In the genomic region with DNA sequence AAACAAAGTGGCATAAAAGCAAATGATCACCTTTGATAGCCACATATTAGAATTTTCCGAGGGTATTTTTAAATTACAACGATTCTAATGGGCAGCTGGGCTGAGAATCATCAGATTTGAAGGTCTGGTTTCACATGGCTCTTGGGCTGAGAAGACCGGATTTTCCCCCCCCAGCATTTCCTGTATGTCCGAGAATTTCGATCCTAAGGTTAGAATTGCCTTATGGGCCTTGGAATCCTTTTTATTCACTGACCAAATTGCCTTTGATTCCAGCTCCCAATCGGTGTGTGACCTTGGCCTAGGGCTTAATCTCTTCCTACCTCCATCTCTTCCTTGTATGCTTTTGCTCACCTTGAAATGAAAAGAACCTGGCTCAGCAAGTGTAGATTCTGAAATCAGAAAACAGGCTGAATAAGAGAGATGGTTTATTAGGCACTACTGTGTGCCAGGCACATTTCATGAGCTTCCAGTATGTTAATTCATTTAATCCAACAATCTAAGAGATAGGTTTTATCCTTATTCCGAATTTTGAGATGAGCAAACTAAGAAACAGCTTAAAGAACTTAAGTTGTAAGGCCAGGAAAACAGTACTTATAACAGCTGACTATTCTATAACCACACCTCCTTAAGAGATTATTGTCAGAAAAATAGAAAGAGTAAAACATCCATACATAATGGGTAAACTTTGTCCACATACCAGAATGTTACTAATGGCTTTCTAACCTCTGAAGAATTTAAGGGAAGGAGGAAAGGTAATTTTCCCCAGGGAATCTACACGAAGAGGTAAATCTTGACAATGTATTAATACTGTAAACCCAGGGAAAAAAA, we compare ENCODE assay signal across 8 cellular contexts. TPM values are rescaled to one million over a fixed set of nuclear protein-coding genes. Genes with fewer than 3 reads are reported as not detected.
A peak's percentile ranks its signal among the peaks of the same experiment; 100 is the strongest.
DNase-seq lines count a peak whose midpoint lies in the region; ATAC-seq and TF ChIP-seq lines count a peak whose summit lies in the region.

No MANE protein-coding gene starts in this region.

- no peaks in the 10 kb centered on the region for H3K9me3 ChIP-seq in OCI-LY7 (ENCODE audit: low read length)
- no peaks in the 10 kb centered on the region for H3K9me3 ChIP-seq in trophoblast cell (ENCODE audit: insufficient read depth, low read depth, low read length)

- ATAC-seq in GM19324 (IDR thresholded peaks at IDR 0.05; ENCODE audit: low FRiP score, unreplicated experiment) (no peak), HG02642 (IDR thresholded peaks at IDR 0.05; ENCODE audit: poor library complexity, unreplicated experiment) (no peak)

- no peak overlapping the region for H4K12ac ChIP-seq in trophoblast cell (ENCODE audit: low read depth, low read length)

- H3K4me3 ChIP-seq in GM12864 (ENCODE audit: low read depth, low read length) (peak overlapping the region; percentile 74), OCI-LY7 (ENCODE audit: low read depth, low read length, poor library complexity, severe bottlenecking) (peak overlapping the region; percentile 85), epithelial cell of proximal tubule (ENCODE audit: low read depth, low read length) (peak overlapping the region; percentile 81), trophoblast cell (ENCODE audit: low read depth, low read length) (no peak overlapping the region)

- WGBS in trophoblast cell (ENCODE audit: extremely low coverage, insufficient coverage, insufficient read length): no CpG with 5 or more reads among the region's 8 CpGs

- no peak overlapping the region for H3K23ac ChIP-seq in trophoblast cell (ENCODE audit: low read length)

- peak overlapping the region; percentile 27 for H3K4ac ChIP-seq in trophoblast cell (ENCODE audit: low read depth, low read length)

- DNase-seq in GM12864 (ENCODE audit: low read depth) (no peak), OCI-LY7 (ENCODE audit: low spot score) (peak; percentile 52), epithelial cell of proximal tubule (ENCODE audit: low read depth) (no peak), trophoblast cell (peak in 1 of 2 donors; percentile 39), UCSD-AML1 (lab: John Stamatoyannopoulos, UW; ENCODE audit: unreplicated experiment) (no peak), activated gamma-delta T cell treated with Interleukin-2 at 50 U/mL for 16 hours (no peak)

- H4K91ac ChIP-seq in trophoblast cell (ENCODE audit: low read depth, low read length): peak overlapping the region; percentile 43

- H4K8ac ChIP-seq in trophoblast cell (ENCODE audit: low read depth, low read length): no peak overlapping the region

- H4K20me1 ChIP-seq in OCI-LY7 (ENCODE audit: insufficient read depth, low read length): peaks cover 9% of the 10 kb centered on the region

- no peak overlapping the region for H2BK120ac ChIP-seq in trophoblast cell (ENCODE audit: insufficient read depth, low read length, poor library complexity)

- H3K4me1 ChIP-seq in OCI-LY7 (ENCODE audit: insufficient read depth, low read length, poor library complexity, severe bottlenecking): peaks cover 29% of the 10 kb centered on the region
- H3K4me1 ChIP-seq in trophoblast cell (ENCODE audit: control insufficient read depth in 1 of 2, insufficient read depth in 2 of 2, low read length in 2 of 2): peaks cover 2 to 8% of the 10 kb centered on the region in 2 experiments

- peaks cover 11% of the 10 kb centered on the region; the same call in 1 of the 2 replicates for H3K79me2 ChIP-seq in OCI-LY7 (ENCODE audit: insufficient read depth, low read depth, low read length)
- H3K79me2 ChIP-seq in trophoblast cell (ENCODE audit: control insufficient read depth, insufficient read depth, low read length, poor library complexity): peaks cover 18% of the 10 kb centered on the region

- H2AK5ac ChIP-seq in trophoblast cell (ENCODE audit: low read length): no peak overlapping the region

- no TSS peak for BruUV-seq in OCI-LY7 (replicated peaks; lab: Mats Ljungman, UMichigan)

- intact Hi-C loops in OCI-LY7 (cut with micrococcal nuclease; ENCODE audit: unreplicated experiment): loop anchor here (10.0 kb wide), 1 partner anchor 742 kb away; no protein-coding TSS in a partner anchor

- no peak overlapping the region for H3K18ac ChIP-seq in trophoblast cell (ENCODE audit: low read length)

- H2BK5ac ChIP-seq in trophoblast cell (ENCODE audit: low read depth, low read length, poor library complexity): peak overlapping the region; percentile 46

- H3K79me1 ChIP-seq in trophoblast cell (ENCODE audit: low read length): peaks cover 20% of the 10 kb centered on the region

- H3K27me3 ChIP-seq in trophoblast cell (ENCODE audit: insufficient read depth, low read length): no peaks in the 10 kb centered on the region

- H3K27ac ChIP-seq in OCI-LY7 (ENCODE audit: low read depth, low read length, poor library complexity, severe bottlenecking) (peak overlapping the region; percentile 99), trophoblast cell (ENCODE audit: low read depth, low read length) (peak overlapping the region; percentile 69)

- TF ChIP-seq CTCF in GM12864 (IDR thresholded peaks at IDR 0.05; ENCODE audit: low read depth, low read length, missing control alignments) (no peak), OCI-LY7 (conservative IDR thresholded peaks at IDR 0.05; ENCODE audit: low read length) (no peak), epithelial cell of proximal tubule (conservative IDR thresholded peaks at IDR 0.05; ENCODE audit: low read depth, low read length) (no peak)

- H3K9me2 ChIP-seq in OCI-LY7 (ENCODE audit: insufficient read depth, low read length): no peaks in the 10 kb centered on the region

- peak overlapping the region; percentile 73 for H3K9ac ChIP-seq in trophoblast cell (ENCODE audit: low read length)

- POLR2A ChIA-PET in OCI-LY7 (lab: Charles Lee): interaction anchor here (0.6 to 6.3 kb wide), 24 partner anchors 10 to 1711 kb away, joined by 3 to 330 read pairs (median 4); a partner anchor contains a TSS

- H2BK12ac ChIP-seq in trophoblast cell (ENCODE audit: low read length): peak overlapping the region; percentile 17

- H3K36me3 ChIP-seq in OCI-LY7 (ENCODE audit: insufficient read depth, low read length): peaks cover 12% of the 10 kb centered on the region
- H3K36me3 ChIP-seq in trophoblast cell (ENCODE audit: control insufficient read depth in 1 of 2, insufficient read depth in 2 of 2, low read length in 2 of 2): no peaks in the 10 kb centered on the region

- H3K4me2 ChIP-seq in OCI-LY7 (ENCODE audit: low read length): peak overlapping the region; percentile 92
- peak overlapping the region; percentile 89 for H3K4me2 ChIP-seq in trophoblast cell (ENCODE audit: low read length)

- CTCF ChIA-PET in OCI-LY7 (lab: Charles Lee; ENCODE audit: unreplicated experiment): interaction anchor here (0.8 kb wide), 1 partner anchor 30 kb away, joined by 3 read pairs; no protein-coding TSS in a partner anchor

- peak overlapping the region; percentile 37 for H3K14ac ChIP-seq in trophoblast cell (ENCODE audit: low read length)

- H2AFZ ChIP-seq in OCI-LY7 (ENCODE audit: low read length) (no peak overlapping the region), trophoblast cell (ENCODE audit: insufficient read depth, low read length, poor library complexity) (peak overlapping the region; percentile 50)

RNA-seq across cellular contexts. Expression of a gene that starts 39.4 kb away (rescaled TPM):
- 0.18 and 0.69 TPM in 2 replicates for total RNA-seq in OCI-LY7 (2014; rRNA removed; shearing (Covaris generic))
- total RNA-seq in OCI-LY7 (2022) (0.57 and 0.72 TPM in 2 replicates), epithelial cell of proximal tubule (5.1 and 5.3 TPM in 2 replicates)
- polyA plus RNA-seq in trophoblast cell (2013): 1.7 and 1.8 TPM in 2 replicates
